In genomic region chr5:99191181-99191775, GRCh38 we compare ENCODE assay signal across 14 cellular contexts.
DNase-seq lines count a peak whose midpoint lies in the region; ATAC-seq and TF ChIP-seq lines count a peak whose summit lies in the region.
"Had no signal": no experiment of that assay in that cellular context is flagged by ENCODE, and none has a peak within 500 bp of the region (broad histone marks: within the 10 kb centered on the region; RNA-seq: fewer than 3 reads in every experiment).

No MANE protein-coding gene starts in this region.

- no peaks in the 10 kb centered on the region for H3K4me1 ChIP-seq in right atrium auricular region
- no peaks in the 10 kb centered on the region for H3K4me1 ChIP-seq in GM23338 (ENCODE audit: insufficient read depth)
- H3K4me1 ChIP-seq: A549 had no signal

- peak; percentile 13 for DNase-seq in ELR (ENCODE audit: low read depth)
- peak; percentile 17 for DNase-seq in OCI-M1 (lab: John Stamatoyannopoulos, UW)
- peak; percentile 0 for DNase-seq in brain microvascular endothelial cell
- no peak for DNase-seq in right atrium auricular region (ENCODE audit: low spot score)
- DNase-seq in GM23338 (ENCODE audit: low spot score) = no peak
- DNase-seq: HCEC 1CT, NCI-H146, NCI-H446, Right ventricle myocardium superior had no signal

- H3K27ac Mint-ChIP-seq in nephron (peak overlapping the region in 2 of 3 experiments; percentile 5 to 20), GM23338 (no peak overlapping the region)

- peaks cover 4% of the 10 kb centered on the region for H3K9me3 Mint-ChIP-seq in nephron
- no peaks in the 10 kb centered on the region for H3K9me3 Mint-ChIP-seq in GM23338

- no peaks in the 10 kb centered on the region for H3K9me3 ChIP-seq in right atrium auricular region
- H3K9me3 ChIP-seq: A549 had no signal

- H3K4me3 Mint-ChIP-seq in nephron = no peak overlapping the region
- H3K4me3 Mint-ChIP-seq in GM23338 = no peak overlapping the region

- H3F3A ChIP-seq in GM23338 (replicated peaks; ENCODE audit: low read depth) = no peaks in the 10 kb centered on the region

- no peaks in the 10 kb centered on the region for H3K79me2 ChIP-seq in GM23338 (replicated peaks; ENCODE audit: insufficient read depth)

- no peaks in the 10 kb centered on the region for H3K36me3 ChIP-seq in brain microvascular endothelial cell (replicated peaks)
- H3K36me3 ChIP-seq in right atrium auricular region = no peaks in the 10 kb centered on the region
- H3K36me3 ChIP-seq in GM23338 (ENCODE audit: insufficient read depth) = no peaks in the 10 kb centered on the region

- H2AFZ ChIP-seq in GM23338 = no peak overlapping the region

- no peak overlapping the region for H3K4me2 ChIP-seq in GM23338
- H3K4me2 ChIP-seq: A549 had no signal

- no peak for ATAC-seq in HG03175 (IDR thresholded peaks at IDR 0.05; ENCODE audit: unreplicated experiment)
- ATAC-seq in GM23338 = no peak
- ATAC-seq in GM21576 (IDR thresholded peaks at IDR 0.05; ENCODE audit: unreplicated experiment) = no peak
- ATAC-seq: A549 had no signal

- H3K4me1 Mint-ChIP-seq in nephron = peaks cover 11% of the 10 kb centered on the region
- peaks cover 3% of the 10 kb centered on the region; the same call in 2 of the 3 replicates for H3K4me1 Mint-ChIP-seq in GM23338

- H3K27me3 ChIP-seq in brain microvascular endothelial cell (replicated peaks) (no peaks in the 10 kb centered on the region), right atrium auricular region (no peaks in the 10 kb centered on the region), GM23338 (ENCODE audit: insufficient read depth) (no peaks in the 10 kb centered on the region)

- H3K9me2 ChIP-seq in GM23338 (ENCODE audit: insufficient read depth) = no peaks in the 10 kb centered on the region; the same call in 1 of the 2 replicates

- TF ChIP-seq CTCF in brain microvascular endothelial cell (IDR thresholded peaks at IDR 0.05; ENCODE audit: low read depth, low read length, missing control alignments) (no peak), nephron (IDR thresholded peaks at IDR 0.05; ENCODE audit: unreplicated experiment in 3 of 3) (no peak), right atrium auricular region (IDR thresholded peaks at IDR 0.05) (no peak), GM23338 (conservative IDR thresholded peaks at IDR 0.05; ENCODE audit: low read depth in 2 of 2) (no peak)

- H3K27ac ChIP-seq in brain microvascular endothelial cell (no peak overlapping the region), right atrium auricular region (no peak overlapping the region), GM23338 (ENCODE audit: low read depth) (no peak overlapping the region)
- H3K27ac ChIP-seq: A549, C4-2B had no signal

- no peaks in the 10 kb centered on the region for H4K20me1 ChIP-seq in GM23338 (replicated peaks; ENCODE audit: insufficient read depth)

- in situ Hi-C loops in brain microvascular endothelial cell (cut with HindIII; ENCODE audit: low pct_ligation_motif_present, low sequenced_read_pairs) = no loop called here

- H3K27me3 Mint-ChIP-seq in nephron (ENCODE audit: low read depth) = peaks cover 3% of the 10 kb centered on the region
- H3K27me3 Mint-ChIP-seq in GM23338 (ENCODE audit: insufficient read depth, low read depth, poor library complexity) = no peaks in the 10 kb centered on the region

- H3K4me3 ChIP-seq in brain microvascular endothelial cell (ENCODE audit: low read depth, low read length) (no peak overlapping the region), right atrium auricular region (no peak overlapping the region), GM23338 (no peak overlapping the region)
- H3K4me3 ChIP-seq: A549 had no signal

- H3K36me3 Mint-ChIP-seq in nephron (ENCODE audit: low read depth) (no peaks in the 10 kb centered on the region), GM23338 (ENCODE audit: low read depth) (no peaks in the 10 kb centered on the region)

TF ChIP-seq in GM23338, 12 proteins besides CTCF, POLR2A, EP300 and RAD21 (continues in another document):
- TF ChIP-seq ZNF114 (CRISPR knock-in tag; IDR thresholded peaks at IDR 0.05) = no peak
- TF ChIP-seq NANOG (IDR thresholded peaks at IDR 0.05; ENCODE audit: borderline replicate concordance) = no peak
- TF ChIP-seq ZNF462 (CRISPR knock-in tag; IDR thresholded peaks at IDR 0.05) = no peak
- no peak for TF ChIP-seq EZH2 (IDR thresholded peaks at IDR 0.05; ENCODE audit: low read depth, unreplicated experiment)
- TF ChIP-seq ETS1 (IDR thresholded peaks at IDR 0.05) = no peak
- no peak for TF ChIP-seq EZH2phosphoT487 (IDR thresholded peaks at IDR 0.05; ENCODE audit: unreplicated experiment)
- no peak for TF ChIP-seq CREB1 (CRISPR knock-in tag; IDR thresholded peaks at IDR 0.05; ENCODE audit: low read depth)
- TF ChIP-seq STAT1 (IDR thresholded peaks at IDR 0.05; ENCODE audit: unreplicated experiment) = no peak
- no peak for TF ChIP-seq JUNB (IDR thresholded peaks at IDR 0.05; ENCODE audit: unreplicated experiment)

Comparison
In these comparisons a context has a peak if more than half of its experiments do, and no peak if none do; other contexts are left out.
1. DNase-seq: peak in ELR (single experiment), OCI-M1 (single experiment) and brain microvascular endothelial cell (single experiment); none in right atrium auricular region (single experiment) and GM23338 (single experiment).